In genomic region chr3:111480091-111480490, GRCh38 we compare ENCODE assay signal across 1 cellular context.
A peak's percentile ranks its signal among the peaks of the same experiment; 100 is the strongest.
TF ChIP-seq lines count a peak whose summit lies in the region.

No MANE protein-coding gene starts in this region.

TF ChIP-seq in K562, 482 proteins besides CTCF, POLR2A, EP300 and RAD21 (continued from another document and continues in another):
- no peak for TF ChIP-seq ZNF146 (CRISPR knock-in tag; IDR thresholded peaks at IDR 0.05; ENCODE audit: unreplicated experiment)
- no peak for TF ChIP-seq CBX3 (IDR thresholded peaks at IDR 0.05; ENCODE audit: borderline replicate concordance in 1 of 2, low read length in 2 of 2)
- TF ChIP-seq ILF3 (IDR thresholded peaks at IDR 0.05; ENCODE audit: borderline replicate concordance) = no peak
- no peak for TF ChIP-seq SAP30 (IDR thresholded peaks at IDR 0.05; ENCODE audit: borderline replicate concordance, insufficient read depth, low read depth, low read length, poor library complexity, severe bottlenecking)
- TF ChIP-seq ZNF175 (CRISPR knock-in tag; IDR thresholded peaks at IDR 0.05; ENCODE audit: low read depth) = peak; percentile 75
- TF ChIP-seq ZNF445 (CRISPR knock-in tag; IDR thresholded peaks at IDR 0.05; ENCODE audit: low read depth) = no peak
- peak; percentile 78 for TF ChIP-seq ZNF239 (CRISPR knock-in tag; IDR thresholded peaks at IDR 0.05)
- no peak for TF ChIP-seq POLR3G (IDR thresholded peaks at IDR 0.05; ENCODE audit: extremely low read depth, insufficient read length, insufficient replicate concordance)
- no peak for TF ChIP-seq CHCHD3 (CRISPR knock-in tag; IDR thresholded peaks at IDR 0.05)
- no peak for TF ChIP-seq HDAC2 (IDR thresholded peaks at IDR 0.05)
- TF ChIP-seq GTF2A2 (tag; IDR thresholded peaks at IDR 0.05) = peak; percentile 84
- no peak for TF ChIP-seq DIDO1 (tag; IDR thresholded peaks at IDR 0.05; ENCODE audit: low read depth)
- no peak for TF ChIP-seq ZNF134 (CRISPR knock-in tag; conservative IDR thresholded peaks at IDR 0.05)
- TF ChIP-seq ZNF274 (IDR thresholded peaks at IDR 0.05; ENCODE audit: borderline replicate concordance, low read depth, low read length) = no peak
- TF ChIP-seq TSHZ1 (CRISPR knock-in tag; IDR thresholded peaks at IDR 0.05) = peak; percentile 71
- TF ChIP-seq HIVEP1 (CRISPR knock-in tag; IDR thresholded peaks at IDR 0.05) = peak; percentile 47; the same call in 1 of the 2 replicates
- TF ChIP-seq TEAD1 (CRISPR knock-in tag; IDR thresholded peaks at IDR 0.05) = 0 out of 4 replicates have a peak, but pooled peaks of 1 of the 2 experiments have one; percentile 39
- peak; percentile 55; the same call in 1 of the 2 replicates for TF ChIP-seq SMAD4 (CRISPR knock-in tag; conservative IDR thresholded peaks at IDR 0.05)
- no peak for TF ChIP-seq MED1 (CRISPR knock-in tag; IDR thresholded peaks at IDR 0.05; ENCODE audit: borderline replicate concordance)
- no peak for TF ChIP-seq XRCC5 (IDR thresholded peaks at IDR 0.05; ENCODE audit: low read depth, low read length)
- TF ChIP-seq ATF2 (CRISPR knock-in tag; IDR thresholded peaks at IDR 0.05) = no peak
- TF ChIP-seq ZNF124 (CRISPR knock-in tag; IDR thresholded peaks at IDR 0.05) = no peak
- no peak for TF ChIP-seq ZNF444 (CRISPR knock-in tag; IDR thresholded peaks at IDR 0.05)
- TF ChIP-seq ZBTB34 (CRISPR knock-in tag; IDR thresholded peaks at IDR 0.05) = 0 out of 2 replicates have a peak, but pooled peaks have one; percentile 48
- TF ChIP-seq CREB3 (tag; conservative IDR thresholded peaks at IDR 0.05; ENCODE audit: low read depth) = peak; percentile 89
- no peak for TF ChIP-seq NFIX (CRISPR knock-in tag; IDR thresholded peaks at IDR 0.05; ENCODE audit: low read depth)
- peak; percentile 70; the same call in 1 of the 2 replicates for TF ChIP-seq MEF2D (tag; conservative IDR thresholded peaks at IDR 0.05; ENCODE audit: low read depth)
- TF ChIP-seq ZC3H8 (IDR thresholded peaks at IDR 0.05) = no peak
- TF ChIP-seq CREB5 (CRISPR knock-in tag; IDR thresholded peaks at IDR 0.05) = peak; percentile 73; the same call in 1 of the 2 replicates
- TF ChIP-seq ATF6 (CRISPR knock-in tag; IDR thresholded peaks at IDR 0.05) = no peak
- peak; percentile 88; the same call in 1 of the 2 replicates for TF ChIP-seq ZNF165 (CRISPR knock-in tag; IDR thresholded peaks at IDR 0.05; ENCODE audit: borderline replicate concordance)
- TF ChIP-seq HNRNPUL1 (IDR thresholded peaks at IDR 0.05; ENCODE audit: low read length) = no peak
- TF ChIP-seq DDX20 (tag; IDR thresholded peaks at IDR 0.05; ENCODE audit: low read depth) = peak; percentile 78
- no peak for TF ChIP-seq ZNF764 (CRISPR knock-in tag; IDR thresholded peaks at IDR 0.05; ENCODE audit: low read depth)
- no peak for TF ChIP-seq CBX8 (IDR thresholded peaks at IDR 0.05; ENCODE audit: borderline replicate concordance, extremely low read depth, low read depth, low read length, poor library complexity, severe bottlenecking)
- no peak for TF ChIP-seq ZNF197 (CRISPR knock-in tag; IDR thresholded peaks at IDR 0.05; ENCODE audit: low read depth)
- no peak for TF ChIP-seq ARID1B (IDR thresholded peaks at IDR 0.05)
- no peak for TF ChIP-seq PYGO2 (tag; IDR thresholded peaks at IDR 0.05)
- no peak for TF ChIP-seq ZNF212 (CRISPR knock-in tag; IDR thresholded peaks at IDR 0.05)
- TF ChIP-seq E2F3 (CRISPR knock-in tag; IDR thresholded peaks at IDR 0.05) = no peak
- TF ChIP-seq PRMT5 (CRISPR knock-in tag; IDR thresholded peaks at IDR 0.05) = no peak
- no peak for TF ChIP-seq ZC3H4 (CRISPR knock-in tag; IDR thresholded peaks at IDR 0.05; ENCODE audit: borderline replicate concordance)
- TF ChIP-seq ZSCAN29 (IDR thresholded peaks at IDR 0.05) = no peak
- 0 out of 2 replicates have a peak, but pooled peaks have one; percentile 57 for TF ChIP-seq PTTG1 (tag; IDR thresholded peaks at IDR 0.05; ENCODE audit: low read depth)
- TF ChIP-seq STAT5B (CRISPR knock-in tag; IDR thresholded peaks at IDR 0.05) = no peak
- peak; percentile 79; the same call in 1 of the 2 replicates for TF ChIP-seq ZNF395 (CRISPR knock-in tag; IDR thresholded peaks at IDR 0.05)
- TF ChIP-seq PATZ1 (CRISPR knock-in tag; IDR thresholded peaks at IDR 0.05; ENCODE audit: borderline replicate concordance) = peak; percentile 54; the same call in 1 of the 2 replicates
- no peak for TF ChIP-seq ZNF253 (CRISPR knock-in tag; conservative IDR thresholded peaks at IDR 0.05)
- TF ChIP-seq PRDM10 (IDR thresholded peaks at IDR 0.05; ENCODE audit: partially characterized antibody) = no peak
- peak; percentile 73; the same call in 1 of the 2 replicates for TF ChIP-seq DMBX1 (CRISPR knock-in tag; IDR thresholded peaks at IDR 0.05; ENCODE audit: borderline replicate concordance)
- TF ChIP-seq SMAD3 (CRISPR knock-in tag; conservative IDR thresholded peaks at IDR 0.05) = peak; percentile 94
